8 cellular contexts compared by ENCODE assay signal in the genomic region with DNA sequence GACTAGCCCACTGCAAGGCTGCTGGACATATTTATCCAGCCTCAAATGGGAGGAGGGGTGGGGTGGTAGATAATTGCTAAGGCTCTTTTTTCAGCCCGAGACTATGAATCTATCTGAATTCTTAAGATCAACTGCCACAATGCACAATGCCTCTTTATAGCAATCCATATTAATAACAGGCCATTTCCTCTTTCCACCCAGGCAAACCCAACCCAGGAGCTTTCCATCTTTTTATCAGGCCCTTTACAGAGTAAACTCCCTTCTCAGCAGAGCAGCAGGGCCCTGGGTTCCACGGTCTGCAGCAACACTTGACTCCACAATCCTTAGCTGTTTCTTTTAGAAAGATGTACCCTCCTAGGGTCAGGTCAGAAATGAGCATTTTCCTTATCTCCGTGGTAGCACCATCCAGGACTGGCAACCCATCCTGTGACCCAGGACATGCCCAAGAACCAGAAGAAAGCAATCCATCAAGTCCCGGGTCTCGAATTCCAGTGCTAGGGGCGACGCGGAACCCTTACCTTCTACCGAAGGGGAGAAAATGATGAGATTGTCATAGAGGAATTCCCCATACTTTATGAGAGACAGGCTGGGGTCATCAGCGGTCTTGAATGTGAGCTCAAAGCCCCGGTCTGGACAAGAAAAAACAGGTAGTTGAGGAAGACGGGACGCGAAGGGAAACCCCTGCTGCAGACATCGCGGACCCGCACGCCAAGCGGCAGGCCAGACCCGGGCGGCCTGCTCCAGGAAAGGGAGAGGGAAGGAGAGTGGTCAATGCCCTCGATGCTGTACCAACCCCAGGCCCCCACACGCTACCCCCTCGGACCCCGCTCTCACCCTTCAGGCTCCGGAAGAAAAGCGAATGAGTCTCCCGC. TPM values are rescaled to one million over a fixed set of nuclear protein-coding genes. Genes with fewer than 3 reads are reported as not detected.
DNase-seq lines count a peak whose midpoint lies in the region; ATAC-seq and TF ChIP-seq lines count a peak whose summit lies in the region.

No MANE protein-coding gene starts in this region.

- peaks cover 33 to 58% (median 54%) of the 10 kb centered on the region in 4 donors for H3K4me1 Mint-ChIP-seq in naive thymus-derived CD8-positive, alpha-beta T cell

- H3K27ac ChIP-seq in right atrium auricular region: peak overlapping the region; percentile 80 to 85
- no peak overlapping the region for H3K27ac ChIP-seq in duodenal mucosa (ENCODE audit: low read depth, low read length)

- H3K36me3 ChIP-seq in right atrium auricular region: peaks cover 23% of the 10 kb centered on the region
- peaks cover 10 to 27% of the 10 kb centered on the region in 2 donors for H3K36me3 ChIP-seq in duodenal mucosa (ENCODE audit: control insufficient read depth in 1 of 2, insufficient read depth in 2 of 2, low read length in 2 of 2)

- H3K9me3 ChIP-seq in right atrium auricular region: no peaks in the 10 kb centered on the region
- H3K9me3 ChIP-seq in duodenal mucosa (ENCODE audit: control insufficient read depth in 1 of 2, low read length in 2 of 2): no peaks in the 10 kb centered on the region

- no peak for TF ChIP-seq CTCF in right atrium auricular region (IDR thresholded peaks at IDR 0.05)

- DNase-seq in right atrium auricular region (ENCODE audit: low spot score): no peak
- DNase-seq in left ventricle myocardium superior: no peak
- peak; percentile 29 for DNase-seq in OCI-M1 (lab: John Stamatoyannopoulos, UW)
- DNase-seq in naive thymus-derived CD8-positive, alpha-beta T cell: peak in 6 of 10 donors; percentile 4 to 54 (median 19)
- no peak for DNase-seq in hypothalamus (lab: John Stamatoyannopoulos, UW)
- DNase-seq in NCI-H1930 (lab: John Stamatoyannopoulos, UW): no peak

- POLR2A ChIA-PET in naive thymus-derived CD8-positive, alpha-beta T cell (lab: Charles Lee): interaction anchor here (0.5 to 4.0 kb wide), 10 partner anchors 10 to 1378 kb away, joined by 3 to 49 read pairs (median 5); a partner anchor contains a TSS

- no peaks in the 10 kb centered on the region for H3K9me3 Mint-ChIP-seq in naive thymus-derived CD8-positive, alpha-beta T cell

- peak overlapping the region; percentile 97 to 99 (median 99) for H3K27ac Mint-ChIP-seq in naive thymus-derived CD8-positive, alpha-beta T cell

- H3K36me3 Mint-ChIP-seq in naive thymus-derived CD8-positive, alpha-beta T cell: peaks cover 2 to 41% (median 4%) of the 10 kb centered on the region in 3 donors

- H3K4me3 Mint-ChIP-seq in naive thymus-derived CD8-positive, alpha-beta T cell: peak overlapping the region; percentile 97 to 100 (median 99)

- H3K27me3 Mint-ChIP-seq in naive thymus-derived CD8-positive, alpha-beta T cell: no peaks in the 10 kb centered on the region

- H3K9ac ChIP-seq in duodenal mucosa (ENCODE audit: low read depth in 1 of 2, low read length in 2 of 2): peak overlapping the region; percentile 82 to 83

- H3K27me3 ChIP-seq in right atrium auricular region: no peaks in the 10 kb centered on the region
- no peaks in the 10 kb centered on the region for H3K27me3 ChIP-seq in duodenal mucosa (ENCODE audit: control insufficient read depth in 1 of 2, insufficient read depth in 2 of 2, low read length in 2 of 2)

- peaks cover 0 to 35% of the 10 kb centered on the region in 2 donors for H3K4me1 ChIP-seq in right atrium auricular region
- peaks cover 19 to 23% of the 10 kb centered on the region in 2 donors for H3K4me1 ChIP-seq in duodenal mucosa (ENCODE audit: control insufficient read depth in 1 of 2, insufficient read depth in 2 of 2, low read length in 2 of 2)

- H3K4me3 ChIP-seq in right atrium auricular region (peak overlapping the region; percentile 87 to 94), duodenal mucosa (ENCODE audit: low read depth in 1 of 2, low read length in 2 of 2) (peak overlapping the region; percentile 89 to 99)

- intact Hi-C loops in left ventricle myocardium superior (cut with micrococcal nuclease): no loop called here

- ATAC-seq in left ventricle myocardium superior (no peak), GM18868 (IDR thresholded peaks at IDR 0.05; ENCODE audit: unreplicated experiment) (no peak)
- peak; percentile 4 for ATAC-seq in naive thymus-derived CD8-positive, alpha-beta T cell

RNA-seq across cellular contexts. Expression of a gene that starts 0.6 kb away (rescaled TPM):
- total RNA-seq in right atrium auricular region (100 to 1,000 TPM; 147 to 152 TPM), left ventricle myocardium superior (135 TPM)
- total RNA-seq in naive thymus-derived CD8-positive, alpha-beta T cell: 100 to 1,000 TPM; 115 to 118 TPM
- polyA plus RNA-seq in naive thymus-derived CD8-positive, alpha-beta T cell: 100 to 1,000 TPM; 209 to 255 (median 225) TPM

RNA-seq across cellular contexts. Expression of a gene that starts 27.3 kb away (rescaled TPM):
- total RNA-seq in right atrium auricular region (100 to 1,000 TPM; 173 to 174 TPM), left ventricle myocardium superior (261 TPM)
- 10 to 100 TPM; 29.8 to 31.9 TPM for total RNA-seq in naive thymus-derived CD8-positive, alpha-beta T cell
- 10 to 100 TPM; 18.4 to 26.3 (median 19.5) TPM for polyA plus RNA-seq in naive thymus-derived CD8-positive, alpha-beta T cell

RNA-seq across cellular contexts. Expression of a gene that starts 57.2 kb away (rescaled TPM):
- 1 to 10 TPM; 2.6 to 6.0 TPM for total RNA-seq in right atrium auricular region
- total RNA-seq in left ventricle myocardium superior: 3.5 TPM
- total RNA-seq in naive thymus-derived CD8-positive, alpha-beta T cell: not detected
- not detected for polyA plus RNA-seq in naive thymus-derived CD8-positive, alpha-beta T cell

Comparison
In these comparisons a context has a peak if more than half of its experiments do, and no peak if none do; other contexts are left out.
1. DNase-seq: peak in OCI-M1 (single experiment) and naive thymus-derived CD8-positive, alpha-beta T cell (6 of 10); none in right atrium auricular region (single experiment), left ventricle myocardium superior (single experiment), hypothalamus (0 of 51) and NCI-H1930 (0 of 2).
2. ATAC-seq: peak in naive thymus-derived CD8-positive, alpha-beta T cell (2 of 2); none in left ventricle myocardium superior (single experiment) and GM18868 (single experiment).